In genomic region chr13:72004975-72005374, GRCh38 we compare ENCODE assay signal across 28 cellular contexts.
DNase-seq lines count a peak whose midpoint lies in the region; ATAC-seq and TF ChIP-seq lines count a peak whose summit lies in the region.
"Had no signal": no experiment of that assay in that cellular context is flagged by ENCODE, and none has a peak within 500 bp of the region (broad histone marks: within the 10 kb centered on the region; RNA-seq: fewer than 3 reads in every experiment).

No MANE protein-coding gene starts in this region.

- ATAC-seq in HG02759 (IDR thresholded peaks at IDR 0.05; ENCODE audit: unreplicated experiment), result no peak
- ATAC-seq: activated T-helper 17 cell treated with anti-CD3 and anti-CD28 coated beads, Interleukin-2, amount 50 U/mL, for 72 hours; body of pancreas; effector memory CD8-positive, alpha-beta T cell; HCT116; psoas muscle had no signal

- H3K27me3 Mint-ChIP-seq in neural progenitor cell (ENCODE audit: insufficient read depth, low read depth), result no peaks in the 10 kb centered on the region
- H3K27me3 Mint-ChIP-seq: activated naive CD8-positive, alpha-beta T cell; activated T-helper 17 cell treated with anti-CD3 and anti-CD28 coated beads, Interleukin-2, amount 50 U/mL, for 72 hours; effector memory CD8-positive, alpha-beta T cell had no signal

- H2BK15ac ChIP-seq in mesendoderm (replicated peaks; ENCODE audit: low read depth), result no peak overlapping the region

- H3K4me1 Mint-ChIP-seq in neural progenitor cell, result no peaks in the 10 kb centered on the region
- H3K4me1 Mint-ChIP-seq: activated T-helper 17 cell treated with anti-CD3 and anti-CD28 coated beads, Interleukin-2, amount 50 U/mL, for 72 hours; CD14-positive monocyte had no signal

- H3K4me3 ChIP-seq in cardiac fibroblast (replicated peaks in 1 of 2; ENCODE audit: low read depth in 2 of 2, low read length in 2 of 2), result no peak overlapping the region
- H3K4me3 ChIP-seq in neural progenitor cell, result no peak overlapping the region
- H3K4me3 ChIP-seq in mesendoderm (ENCODE audit: low read length), result no peak overlapping the region
- H3K4me3 ChIP-seq: body of pancreas, esophagus muscularis mucosa, lung, psoas muscle, SK-N-MC had no signal

- H3K36me3 Mint-ChIP-seq in neural progenitor cell, result no peaks in the 10 kb centered on the region
- H3K36me3 Mint-ChIP-seq: activated naive CD8-positive, alpha-beta T cell; CD14-positive monocyte had no signal

- H3K27ac ChIP-seq in neural progenitor cell (no peak overlapping the region), mesendoderm (ENCODE audit: low read depth, low read length) (no peak overlapping the region)
- H3K27ac ChIP-seq: body of pancreas, esophagus muscularis mucosa, neutrophil, psoas muscle, RWPE1, SK-N-MC, VCaP had no signal

- no CpG with 5 or more reads among the region's 4 CpGs for WGBS in mesendoderm (ENCODE audit: extremely low coverage, insufficient coverage, low lambda C conversion rate)

- H3K9ac ChIP-seq in neural progenitor cell (no peak overlapping the region), mesendoderm (ENCODE audit: low read length) (no peak overlapping the region)

- H3K4me2 ChIP-seq in neural progenitor cell, result no peak overlapping the region
- no peak overlapping the region for H3K4me2 ChIP-seq in mesendoderm (ENCODE audit: low read length)

- H3K9me3 Mint-ChIP-seq in neural progenitor cell, result no peaks in the 10 kb centered on the region

- H3K27ac Mint-ChIP-seq in neural progenitor cell, result no peak overlapping the region
- H3K27ac Mint-ChIP-seq: activated naive CD8-positive, alpha-beta T cell; activated T-helper 17 cell treated with anti-CD3 and anti-CD28 coated beads, Interleukin-2, amount 50 U/mL, for 72 hours; CD14-positive monocyte; effector memory CD8-positive, alpha-beta T cell had no signal

- H3K4ac ChIP-seq in mesendoderm (ENCODE audit: low read depth, low read length), result no peak overlapping the region

- no peak overlapping the region for H2BK5ac ChIP-seq in mesendoderm (ENCODE audit: low read length)

- no peak overlapping the region for H3K56ac ChIP-seq in mesendoderm (ENCODE audit: low read length)

- no peak overlapping the region for H2BK120ac ChIP-seq in mesendoderm (ENCODE audit: low read depth, low read length)

- H4K8ac ChIP-seq in mesendoderm (ENCODE audit: low read depth, low read length), result no peak overlapping the region

- no peaks in the 10 kb centered on the region for H3K9me3 ChIP-seq in neural progenitor cell (ENCODE audit: low read depth)
- H3K9me3 ChIP-seq: body of pancreas, esophagus muscularis mucosa, neutrophil, psoas muscle had no signal

- H2AK5ac ChIP-seq in mesendoderm (ENCODE audit: low read length), result no peak overlapping the region

- H3K27me3 ChIP-seq in neural progenitor cell (no peaks in the 10 kb centered on the region), mesendoderm (ENCODE audit: insufficient read depth, low read length, poor library complexity) (no peaks in the 10 kb centered on the region)
- H3K27me3 ChIP-seq: body of pancreas, esophagus muscularis mucosa, neutrophil had no signal

- H3K18ac ChIP-seq in mesendoderm (ENCODE audit: low read length), result no peak overlapping the region

- no peaks in the 10 kb centered on the region for H3K79me2 ChIP-seq in neural progenitor cell (ENCODE audit: low read depth)
- H3K79me2 ChIP-seq in mesendoderm (ENCODE audit: control insufficient read depth, insufficient read depth, low read length), result no peaks in the 10 kb centered on the region

- no peaks in the 10 kb centered on the region for H4K20me1 ChIP-seq in neural progenitor cell (ENCODE audit: low read depth)

- H3F3A ChIP-seq in neural progenitor cell (ENCODE audit: low read depth), result no peaks in the 10 kb centered on the region

- no peaks in the 10 kb centered on the region for H3K79me1 ChIP-seq in mesendoderm (ENCODE audit: low read length)

- H4K5ac ChIP-seq in mesendoderm (ENCODE audit: low read length), result no peak overlapping the region

- DNase-seq in AG20443 (ENCODE audit: low spot score) (peak; percentile 19), LHCN-M2 (ENCODE audit: low read depth) (peak; percentile 19), cardiac fibroblast (ENCODE audit: low read depth in 2 of 2) (peak; percentile 6 to 84), neural progenitor cell (ENCODE audit: low spot score) (peak; percentile 20), activated gamma-delta T cell (lab: John Stamatoyannopoulos, UW) (no peak), COLO829 (ENCODE audit: low spot score) (no peak), mesendoderm (no peak)
- DNase-seq: ACHN; body of pancreas; effector memory CD8-positive, alpha-beta T cell; EL; NCI-H1105; NCI-H1930; NCI-H226; NCI-H748 treated with DMSO at 0.1 percent for 48 hours; psoas muscle; stimulated activated CD4-positive, alpha-beta T cell treated with anti-CD3 and anti-CD28 coated beads, Interleukin-1b, Interleukin-23, amount 100 ng/mL, for 48 hours had no signal

- no peak overlapping the region for H3K4me3 Mint-ChIP-seq in neural progenitor cell
- H3K4me3 Mint-ChIP-seq: activated naive CD8-positive, alpha-beta T cell; activated T-helper 17 cell treated with anti-CD3 and anti-CD28 coated beads, Interleukin-2, amount 50 U/mL, for 72 hours; CD14-positive monocyte; effector memory CD8-positive, alpha-beta T cell had no signal

- TF ChIP-seq CTCF in cardiac fibroblast (IDR thresholded peaks at IDR 0.05; ENCODE audit: low read depth, low read length) (no peak), neural progenitor cell (IDR thresholded peaks at IDR 0.05) (no peak)

- H3K36me3 ChIP-seq in neural progenitor cell (no peaks in the 10 kb centered on the region), mesendoderm (ENCODE audit: control insufficient read depth, insufficient read depth, low read length) (no peaks in the 10 kb centered on the region)
- H3K36me3 ChIP-seq: esophagus muscularis mucosa, neutrophil had no signal

- peaks cover 9% of the 10 kb centered on the region for H3K4me1 ChIP-seq in neural progenitor cell
- no peaks in the 10 kb centered on the region for H3K4me1 ChIP-seq in mesendoderm (ENCODE audit: control insufficient read depth, low read depth, low read length)
- H3K4me1 ChIP-seq: body of pancreas, esophagus muscularis mucosa, psoas muscle had no signal

- H2AFZ ChIP-seq in neural progenitor cell (replicated peaks), result peak overlapping the region; percentile 56

- no peak overlapping the region for H3K23ac ChIP-seq in mesendoderm (ENCODE audit: low read length)

Comparison
In these comparisons a context has a peak if more than half of its experiments do, and no peak if none do; other contexts are left out.
1. DNase-seq: peak in AG20443 (single experiment), LHCN-M2 (single experiment), cardiac fibroblast (2 of 2) and neural progenitor cell (single experiment); none in activated gamma-delta T cell (single experiment), COLO829 (single experiment) and mesendoderm (single experiment).